10 cellular contexts compared by ENCODE assay signal in the genomic region with DNA sequence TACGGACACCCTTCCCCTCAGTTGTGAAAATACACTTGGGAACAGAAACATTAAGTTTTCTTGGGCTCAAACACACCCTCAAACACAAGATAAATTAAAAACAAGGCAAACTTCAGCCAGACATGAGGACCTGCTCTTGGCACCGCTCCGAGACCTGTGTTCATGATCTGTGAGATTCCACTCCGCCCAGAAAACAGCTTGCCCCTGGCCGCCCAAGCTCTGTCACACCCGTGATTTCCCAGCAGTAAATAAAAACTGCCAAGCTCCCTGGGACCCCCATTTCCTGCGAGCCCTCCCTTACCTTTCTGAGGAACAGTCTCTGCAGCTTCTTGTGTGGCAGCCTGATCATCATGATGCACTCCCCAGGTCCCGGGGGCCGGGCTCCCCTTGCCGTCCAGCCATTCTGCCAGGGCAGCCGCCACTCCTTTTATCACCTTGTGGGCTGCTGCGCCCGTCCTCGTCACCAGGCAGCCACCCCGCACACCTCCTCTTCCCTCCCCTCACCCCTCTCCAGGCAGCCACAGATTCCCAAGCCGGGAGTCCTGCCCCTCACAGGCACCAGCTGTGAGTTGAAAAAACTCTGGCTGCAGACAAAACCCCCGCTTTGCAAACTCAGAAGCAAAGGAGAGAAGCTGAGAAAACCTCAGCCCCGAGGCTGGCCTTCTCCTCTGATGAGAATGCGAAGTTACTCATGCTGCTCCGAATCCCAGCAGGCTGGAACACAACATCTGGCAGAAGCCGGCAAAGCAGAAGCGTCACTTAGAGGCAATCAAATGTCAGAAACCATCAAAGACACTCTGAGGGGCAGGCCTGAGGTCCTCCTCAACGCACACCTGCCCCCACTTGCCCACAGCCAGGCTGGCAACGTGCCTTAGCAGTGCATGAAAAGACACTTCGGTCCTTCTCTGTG.
DNase-seq lines count a peak whose midpoint lies in the region; ATAC-seq and TF ChIP-seq lines count a peak whose summit lies in the region.
"Had no signal": no experiment of that assay in that cellular context is flagged by ENCODE, and none has a peak within 500 bp of the region (broad histone marks: within the 10 kb centered on the region; RNA-seq: fewer than 3 reads in every experiment).

No MANE protein-coding gene starts in this region.

- H3K36me3 ChIP-seq in BE2C (no peaks in the 10 kb centered on the region), muscle layer of duodenum (ENCODE audit: control insufficient read depth in 1 of 2, insufficient read depth in 2 of 2, low read length in 2 of 2) (no peaks in the 10 kb centered on the region)
- H3K36me3 ChIP-seq: uterus had no signal

- H3K9me3 Mint-ChIP-seq in brain: no peaks in the 10 kb centered on the region

- peak; percentile 48 for DNase-seq in BE2C
- DNase-seq in Jurkat, Clone E6-1 (ENCODE audit: low read depth, low spot score): peak; percentile 51
- no peak for DNase-seq in Ammon's horn (ENCODE audit: low spot score)
- DNase-seq: uterus had no signal

- H3K36me3 Mint-ChIP-seq in brain: no peaks in the 10 kb centered on the region

- H3K27ac Mint-ChIP-seq in brain: peak overlapping the region in 2 of 5 experiments; percentile 61 to 90

- H3K27me3 ChIP-seq in BE2C (no peaks in the 10 kb centered on the region), muscle layer of duodenum (ENCODE audit: low read depth, low read length) (no peaks in the 10 kb centered on the region)
- H3K27me3 ChIP-seq: uterus had no signal

- peaks cover 3% of the 10 kb centered on the region for H3K27me3 Mint-ChIP-seq in brain

- TF ChIP-seq CTCF in BE2C (IDR thresholded peaks at IDR 0.05; ENCODE audit: low read depth, low read length) (no peak), brain (conservative IDR thresholded peaks at IDR 0.05) (no peak)

- no peak overlapping the region for H3K27ac ChIP-seq in muscle layer of duodenum (ENCODE audit: low read length)
- H3K27ac ChIP-seq: uterus had no signal

- H3K9me3 ChIP-seq in BE2C (no peaks in the 10 kb centered on the region), muscle layer of duodenum (ENCODE audit: control insufficient read depth in 1 of 2, low read length in 2 of 2) (no peaks in the 10 kb centered on the region)
- H3K9me3 ChIP-seq: uterus had no signal

- H3K4me1 Mint-ChIP-seq in brain: peaks cover 37% of the 10 kb centered on the region

- H3K4me3 ChIP-seq in BE2C (ENCODE audit: low read depth, low read length) (peak overlapping the region; percentile 51), muscle layer of duodenum (ENCODE audit: low read depth in 1 of 2, low read length in 2 of 2) (peak overlapping the region; percentile 12 to 49)
- peak overlapping the region; percentile 11 for H3K4me3 ChIP-seq in Jurkat, Clone E6-1 (ENCODE audit: low read length)
- H3K4me3 ChIP-seq: lung had no signal

- H3K4me1 ChIP-seq in BE2C (peaks cover 11% of the 10 kb centered on the region), muscle layer of duodenum (ENCODE audit: control insufficient read depth in 1 of 2, insufficient read depth in 2 of 2, low read length in 2 of 2) (peaks cover 0 to 5% of the 10 kb centered on the region in 2 donors)
- H3K4me1 ChIP-seq: uterus had no signal

- ATAC-seq in activated CD4-positive, CD25-positive, alpha-beta regulatory T cell treated with anti-CD3 and anti-CD28 coated beads, Interleukin-2, amount 50 U/mL, for 24 hours: no peak
- ATAC-seq in GM18909 (IDR thresholded peaks at IDR 0.05; ENCODE audit: poor library complexity, unreplicated experiment) (no peak), HG02571 (IDR thresholded peaks at IDR 0.05; ENCODE audit: unreplicated experiment) (no peak)

- H3K4me3 Mint-ChIP-seq in brain: peak overlapping the region in 4 of 5 experiments; percentile 5 to 74 (median 50)
